12 cellular contexts compared by ENCODE assay signal in genomic region chr2:60834270-60834717, GRCh38. TPM values are rescaled to one million over a fixed set of nuclear protein-coding genes. Genes with fewer than 3 reads are reported as not detected.
DNase-seq lines count a peak whose midpoint lies in the region; ATAC-seq lines count a peak whose summit lies in the region.
"Had no signal": no experiment of that assay in that cellular context is flagged by ENCODE, and none has a peak within 500 bp of the region (broad histone marks: within the 10 kb centered on the region; RNA-seq: fewer than 3 reads in every experiment).

No MANE protein-coding gene starts in this region.

- H3K27ac ChIP-seq in mesendoderm (ENCODE audit: low read depth, low read length), result no peak overlapping the region

- H3K18ac ChIP-seq in mesendoderm (ENCODE audit: low read length), result no peak overlapping the region

- H3K4me3 ChIP-seq in mesendoderm (ENCODE audit: low read length), result no peak overlapping the region
- H3K4me3 ChIP-seq: lung had no signal

- no CpG with 5 or more reads among the region's 2 CpGs for WGBS in mesendoderm (ENCODE audit: extremely low coverage, insufficient coverage, low lambda C conversion rate)

- H3K4ac ChIP-seq in mesendoderm (ENCODE audit: low read depth, low read length), result no peak overlapping the region

- H3K36me3 ChIP-seq in mesendoderm (ENCODE audit: control insufficient read depth, insufficient read depth, low read length), result no peaks in the 10 kb centered on the region

- no peaks in the 10 kb centered on the region for H3K27me3 ChIP-seq in mesendoderm (ENCODE audit: insufficient read depth, low read length, poor library complexity)

- no peak overlapping the region for H2BK120ac ChIP-seq in mesendoderm (ENCODE audit: low read depth, low read length)

- no peak overlapping the region for H2BK15ac ChIP-seq in mesendoderm (replicated peaks; ENCODE audit: low read depth)

- peak; percentile 36 for ATAC-seq in GM18520 (IDR thresholded peaks at IDR 0.05; ENCODE audit: unreplicated experiment)
- ATAC-seq in GM21786 (IDR thresholded peaks at IDR 0.05; ENCODE audit: unreplicated experiment), result peak; percentile 35
- ATAC-seq in HG03521 (IDR thresholded peaks at IDR 0.05; ENCODE audit: unreplicated experiment), result peak; percentile 27

- no peak overlapping the region for H4K5ac ChIP-seq in mesendoderm (ENCODE audit: low read length)

- no peak overlapping the region for H2BK5ac ChIP-seq in mesendoderm (ENCODE audit: low read length)

- H3K56ac ChIP-seq in mesendoderm (ENCODE audit: low read length), result no peak overlapping the region

- no peak overlapping the region for H2AK5ac ChIP-seq in mesendoderm (ENCODE audit: low read length)

- no peaks in the 10 kb centered on the region for H3K79me1 ChIP-seq in mesendoderm (ENCODE audit: low read length)

- no peaks in the 10 kb centered on the region for H3K79me2 ChIP-seq in mesendoderm (ENCODE audit: control insufficient read depth, insufficient read depth, low read length)

- H4K8ac ChIP-seq in mesendoderm (ENCODE audit: low read depth, low read length), result no peak overlapping the region

- H3K9ac ChIP-seq in mesendoderm (ENCODE audit: low read length), result no peak overlapping the region

- H3K4me2 ChIP-seq in mesendoderm (ENCODE audit: low read length), result no peak overlapping the region

- DNase-seq in mesendoderm, result peak; percentile 37
- no peak for DNase-seq in NCI-H1105 (lab: John Stamatoyannopoulos, UW)
- DNase-seq in amniotic stem cell (lab: John Stamatoyannopoulos, UW), result no peak
- DNase-seq in T1000 (lab: John Stamatoyannopoulos, UW), result no peak
- no peak for DNase-seq in EL
- DNase-seq: dermis blood vessel endothelial cell, DMS53, NCI-H1694 treated with DMSO at 0.1 percent for 48 hours had no signal

- H3K4me1 ChIP-seq in mesendoderm (ENCODE audit: control insufficient read depth, low read depth, low read length), result no peaks in the 10 kb centered on the region

- H3K23ac ChIP-seq in mesendoderm (ENCODE audit: low read length), result no peak overlapping the region

RNA-seq across cellular contexts. Expression of gene REL, which starts 47.1 kb away (rescaled TPM):
- 3.1 TPM for polyA plus RNA-seq in mesendoderm (2013, experiment 1 of 2)
- polyA plus RNA-seq in mesendoderm (2013, experiment 2 of 2), result 2.7 TPM
